16 cellular contexts compared by ENCODE assay signal in the genomic region with DNA sequence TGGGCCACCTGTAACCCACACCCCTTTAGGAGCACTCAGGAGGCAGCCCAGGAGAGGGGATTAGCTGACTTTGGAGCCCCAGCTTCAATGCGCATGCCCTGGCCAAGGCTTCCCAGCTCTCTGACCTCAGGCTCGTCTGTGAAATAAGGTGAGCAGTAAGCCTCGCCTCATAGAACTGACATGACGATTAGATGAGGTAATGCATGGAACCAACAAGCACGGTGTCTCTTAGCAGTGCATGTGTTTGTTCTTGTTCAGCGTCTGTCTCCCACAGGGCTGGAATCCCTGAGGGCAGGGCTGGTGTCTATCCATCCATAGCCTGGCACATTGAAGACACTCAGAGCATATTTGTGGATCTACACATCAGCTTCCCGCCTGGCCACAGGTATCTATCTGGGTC.
DNase-seq lines count a peak whose midpoint lies in the region; ATAC-seq and TF ChIP-seq lines count a peak whose summit lies in the region.
"Had no signal": no experiment of that assay in that cellular context is flagged by ENCODE, and none has a peak within 500 bp of the region (broad histone marks: within the 10 kb centered on the region; RNA-seq: fewer than 3 reads in every experiment).

No MANE protein-coding gene starts in this region.

- H3K9me2 ChIP-seq in hepatocyte (replicated peaks; ENCODE audit: insufficient read depth), result no peaks in the 10 kb centered on the region

- no peaks in the 10 kb centered on the region for H4K20me1 ChIP-seq in hepatocyte (ENCODE audit: insufficient read depth, poor library complexity, severe bottlenecking)
- H4K20me1 ChIP-seq in smooth muscle cell (ENCODE audit: low read depth), result no peaks in the 10 kb centered on the region

- no peaks in the 10 kb centered on the region for H3K9me3 ChIP-seq in hepatocyte (ENCODE audit: low read depth)
- H3K9me3 ChIP-seq in smooth muscle cell (replicated peaks; ENCODE audit: low read depth), result no peaks in the 10 kb centered on the region
- no peaks in the 10 kb centered on the region for H3K9me3 ChIP-seq in tibial artery

- intact Hi-C loops in tibial artery (cut with DNase I; ENCODE audit: low total_unique reads), result no loop called here

- H3K36me3 ChIP-seq in hepatocyte (replicated peaks; ENCODE audit: insufficient read depth, low read depth), result no peaks in the 10 kb centered on the region
- H3K36me3 ChIP-seq in smooth muscle cell (ENCODE audit: low read depth), result no peaks in the 10 kb centered on the region
- H3K36me3 ChIP-seq in tibial artery, result no peaks in the 10 kb centered on the region

- H3F3A ChIP-seq in smooth muscle cell (ENCODE audit: low read depth), result no peaks in the 10 kb centered on the region

- H3K79me2 ChIP-seq in hepatocyte (no peaks in the 10 kb centered on the region), smooth muscle cell (ENCODE audit: low read depth) (no peaks in the 10 kb centered on the region)
- H3K79me2 ChIP-seq: parathyroid adenoma had no signal

- no peak overlapping the region for H2AFZ ChIP-seq in hepatocyte
- no peak overlapping the region for H2AFZ ChIP-seq in smooth muscle cell (ENCODE audit: low read depth)
- H2AFZ ChIP-seq: parathyroid adenoma had no signal

- H3K4me3 ChIP-seq in hepatocyte (no peak overlapping the region), smooth muscle cell (no peak overlapping the region), tibial artery (no peak overlapping the region)

- peak overlapping the region; percentile 70 for H3K9ac ChIP-seq in smooth muscle cell (ENCODE audit: low read depth)
- H3K9ac ChIP-seq: parathyroid adenoma had no signal

- ATAC-seq in GM19395 (IDR thresholded peaks at IDR 0.05; ENCODE audit: unreplicated experiment), result no peak
- ATAC-seq: PC-3 had no signal

- CTCF ChIA-PET in RWPE1 (lab: Yijun Ruan, JAX), result no interaction called here

- H3K27me3 ChIP-seq in hepatocyte, result no peaks in the 10 kb centered on the region
- H3K27me3 ChIP-seq in smooth muscle cell (ENCODE audit: low read depth), result peaks cover 55% of the 10 kb centered on the region
- H3K27me3 ChIP-seq in tibial artery, result peaks cover 0 to 26% of the 10 kb centered on the region in 2 donors

- H3K4me1 ChIP-seq in hepatocyte (ENCODE audit: insufficient read depth) (peaks cover 2% of the 10 kb centered on the region), smooth muscle cell (ENCODE audit: low read depth) (peaks cover 6% of the 10 kb centered on the region), tibial artery (peaks cover 0 to 8% (median 6%) of the 10 kb centered on the region in 4 donors)
- H3K4me1 ChIP-seq: parathyroid adenoma had no signal

- POLR2A ChIA-PET in RWPE1 (lab: Yijun Ruan, JAX; ENCODE audit: low non-redundant PET), result no interaction called here

- TF ChIP-seq CTCF in RWPE1 (conservative IDR thresholded peaks at IDR 0.05; ENCODE audit: low read depth) (no peak), hepatocyte (IDR thresholded peaks at IDR 0.05; ENCODE audit: poor library complexity) (no peak), smooth muscle cell (IDR thresholded peaks at IDR 0.05; ENCODE audit: borderline replicate concordance, insufficient read depth, poor library complexity, severe bottlenecking) (no peak), tibial artery (IDR thresholded peaks at IDR 0.05) (no peak)

- H3K4me2 ChIP-seq in hepatocyte (no peak overlapping the region), smooth muscle cell (no peak overlapping the region)

- H3K27ac ChIP-seq in RWPE1 (no peak overlapping the region), hepatocyte (peak overlapping the region; percentile 68), smooth muscle cell (ENCODE audit: low read depth) (peak overlapping the region; percentile 96), tibial artery (no peak overlapping the region)
- H3K27ac ChIP-seq: parathyroid adenoma had no signal

- 59% methylated on average over 7 of the region's 7 CpGs for WGBS in hepatocyte (ENCODE audit: low lambda C conversion rate, missing lambda C conversion rate)
- 64% methylated on average over 7 of the region's 7 CpGs for WGBS in smooth muscle cell (ENCODE audit: low lambda C conversion rate)

- DNase-seq in NCI-H146 (lab: John Stamatoyannopoulos, UW) (peak; percentile 47), RWPE1 (ENCODE audit: low spot score) (peak; percentile 6), hepatocyte (ENCODE audit: low spot score) (peak; percentile 49), smooth muscle cell (lab: John Stamatoyannopoulos, UW; ENCODE audit: unreplicated experiment) (no peak), tibial artery (no peak), dermis blood vessel endothelial cell (no peak)
- DNase-seq: activated CD4-positive, CD25-positive, alpha-beta regulatory T cell treated with anti-CD3 and anti-CD28 coated beads, Interleukin-2, amount 50 U/mL, for 72 hours; CD4-positive, CD25-positive, alpha-beta regulatory T cell; central memory CD4-positive, alpha-beta T cell; EL; foreskin melanocyte; NCI-H1436; NCI-H524; PC-3 had no signal

Comparison
In these comparisons a context has a peak if more than half of its experiments do, and no peak if none do; other contexts are left out.
1. DNase-seq: peak in NCI-H146 (single experiment), RWPE1 (single experiment) and hepatocyte (single experiment); none in smooth muscle cell (single experiment), tibial artery (0 of 2) and dermis blood vessel endothelial cell (single experiment).
2. H3K27ac ChIP-seq: peak in hepatocyte (single experiment) and smooth muscle cell (single experiment); none in RWPE1 (single experiment) and tibial artery (0 of 2).